In genomic region chr2:160970052-160970846, GRCh38 we compare ENCODE assay signal across 8 cellular contexts.
A peak's percentile ranks its signal among the peaks of the same experiment; 100 is the strongest.
DNase-seq lines count a peak whose midpoint lies in the region; ATAC-seq and TF ChIP-seq lines count a peak whose summit lies in the region.

No MANE protein-coding gene starts in this region.

- H4K20me1 ChIP-seq in OCI-LY3 (ENCODE audit: insufficient read depth, low read length): no peaks in the 10 kb centered on the region

- TF ChIP-seq CTCF in CD14-positive monocyte (IDR thresholded peaks at IDR 0.05) (peak; percentile 59), HFF-Myc (IDR thresholded peaks at IDR 0.05; ENCODE audit: low read depth, low read length, missing control alignments) (peak; percentile 71), OCI-LY3 (IDR thresholded peaks at IDR 0.05; ENCODE audit: low read depth, low read length) (peak; percentile 88), endodermal cell (conservative IDR thresholded peaks at IDR 0.05) (peak; percentile 88), mesothelial cell of epicardium (IDR thresholded peaks at IDR 0.05; ENCODE audit: unreplicated experiment) (peak; percentile 73)

- H3K4me3 ChIP-seq in HFF-Myc (replicated peaks; ENCODE audit: low read depth, low read length) (no peak overlapping the region), OCI-LY3 (ENCODE audit: low read length) (peak overlapping the region; percentile 33), endodermal cell (ENCODE audit: low read length) (no peak overlapping the region)

- H3K9me3 Mint-ChIP-seq in CD14-positive monocyte: peaks cover 0 to 2% (median 0%) of the 10 kb centered on the region in 7 donors
- no peaks in the 10 kb centered on the region for H3K9me3 Mint-ChIP-seq in endodermal cell
- no peaks in the 10 kb centered on the region for H3K9me3 Mint-ChIP-seq in mesothelial cell of epicardium

- peak overlapping the region; percentile 78 for H2AFZ ChIP-seq in OCI-LY3 (ENCODE audit: low read depth, low read length)

- H3K4me1 ChIP-seq in OCI-LY3 (ENCODE audit: low read length) (no peaks in the 10 kb centered on the region), endodermal cell (ENCODE audit: control insufficient read depth, insufficient read depth, low read length) (peaks cover 2% of the 10 kb centered on the region)

- intact Hi-C loops in CD14-positive monocyte (cut with micrococcal nuclease): no loop called here

- H3K27me3 ChIP-seq in OCI-LY3 (ENCODE audit: low read depth, low read length): peaks cover 3% of the 10 kb centered on the region; the same call in 1 of the 2 replicates
- no peaks in the 10 kb centered on the region for H3K27me3 ChIP-seq in endodermal cell (ENCODE audit: control insufficient read depth, insufficient read depth, low read length, poor library complexity, severe bottlenecking)

- no peak overlapping the region for H3K27ac Mint-ChIP-seq in CD14-positive monocyte
- peak overlapping the region; percentile 99 for H3K27ac Mint-ChIP-seq in endodermal cell
- H3K27ac Mint-ChIP-seq in mesothelial cell of epicardium: peak overlapping the region; percentile 90

- H3K9me3 ChIP-seq in OCI-LY3 (ENCODE audit: insufficient read depth, low read length) (no peaks in the 10 kb centered on the region), endodermal cell (ENCODE audit: control insufficient read depth, low read length) (no peaks in the 10 kb centered on the region)

- no peak overlapping the region for H3K9ac ChIP-seq in OCI-LY3 (ENCODE audit: low read length)
- H3K9ac ChIP-seq in endodermal cell (ENCODE audit: extremely low read depth, low read length, poor library complexity, severe bottlenecking): no peak overlapping the region

- WGBS in endodermal cell (ENCODE audit: insufficient coverage in 1 of 2, insufficient read length in 1 of 2), 2 experiments: 9 to 11% methylated on average over 2 to 3 of the region's 3 CpGs

- H3K36me3 Mint-ChIP-seq in CD14-positive monocyte (no peaks in the 10 kb centered on the region), endodermal cell (ENCODE audit: low read depth) (no peaks in the 10 kb centered on the region), mesothelial cell of epicardium (no peaks in the 10 kb centered on the region)

- H3K36me3 ChIP-seq in OCI-LY3 (replicated peaks; ENCODE audit: low read depth, low read length) (no peaks in the 10 kb centered on the region), endodermal cell (ENCODE audit: control insufficient read depth, insufficient read depth, low read length) (no peaks in the 10 kb centered on the region)

- DNase-seq in CD14-positive monocyte (ENCODE audit: low spot score) (no peak), HFF-Myc (ENCODE audit: extremely low read depth, low read depth) (peak; percentile 77), endodermal cell (peak; percentile 69), mesothelial cell of epicardium (ENCODE audit: low spot score in 2 of 2, unreplicated experiment in 2 of 2) (no peak), SHP77 (lab: John Stamatoyannopoulos, UW) (no peak)

- peak overlapping the region; percentile 50 for H3K4me2 ChIP-seq in OCI-LY3 (ENCODE audit: low read length)

- no peaks in the 10 kb centered on the region for H3K79me2 ChIP-seq in OCI-LY3 (ENCODE audit: low read length)

- H3K4me1 Mint-ChIP-seq in CD14-positive monocyte: peaks cover 3% of the 10 kb centered on the region
- H3K4me1 Mint-ChIP-seq in endodermal cell: peaks cover 3% of the 10 kb centered on the region
- H3K4me1 Mint-ChIP-seq in mesothelial cell of epicardium: peaks cover 30% of the 10 kb centered on the region

- ATAC-seq in HG03196 (IDR thresholded peaks at IDR 0.05; ENCODE audit: unreplicated experiment): no peak
- ATAC-seq in GM21528 (IDR thresholded peaks at IDR 0.05; ENCODE audit: low FRiP score, unreplicated experiment): no peak

- peaks cover 0 to 5% (median 4%) of the 10 kb centered on the region in 3 donors for H3K27me3 Mint-ChIP-seq in CD14-positive monocyte (ENCODE audit: low read depth in 3 of 3)
- no peaks in the 10 kb centered on the region for H3K27me3 Mint-ChIP-seq in endodermal cell (ENCODE audit: insufficient read depth)
- no peaks in the 10 kb centered on the region for H3K27me3 Mint-ChIP-seq in mesothelial cell of epicardium (ENCODE audit: low read depth)

- H3K4me3 Mint-ChIP-seq in CD14-positive monocyte: peak overlapping the region; percentile 34 to 67
- peak overlapping the region; percentile 40 for H3K4me3 Mint-ChIP-seq in endodermal cell
- no peak overlapping the region for H3K4me3 Mint-ChIP-seq in mesothelial cell of epicardium

- H3K27ac ChIP-seq in OCI-LY3 (ENCODE audit: low read length) (no peak overlapping the region), endodermal cell (ENCODE audit: low read depth, low read length) (no peak overlapping the region)

Comparison
In these comparisons a context has a peak if more than half of its experiments do, and no peak if none do; other contexts are left out.
1. DNase-seq: peak in HFF-Myc (single experiment) and endodermal cell (single experiment); none in CD14-positive monocyte (single experiment), mesothelial cell of epicardium (0 of 2) and SHP77 (0 of 2).
2. H3K27ac Mint-ChIP-seq: peak in endodermal cell (single experiment) and mesothelial cell of epicardium (single experiment); none in CD14-positive monocyte (0 of 7).
3. Peak in every context shown above with its lines, with median percentiles within 50 percentile points of each other: CTCF ChIP-seq.